In genomic region chr5:169422087-169422486, GRCh38 we compare ENCODE assay signal across 29 cellular contexts.
"Had no signal": no experiment of that assay in that cellular context is flagged by ENCODE, and none has a peak within 500 bp of the region (broad histone marks: within the 10 kb centered on the region; RNA-seq: fewer than 3 reads in every experiment).

No MANE protein-coding gene starts in this region.

- H3K4me3 ChIP-seq: breast epithelium, cardiac muscle cell, colonic mucosa had no signal

- H3K4me3 Mint-ChIP-seq: activated CD4-positive, alpha-beta memory T cell treated with anti-CD3 and anti-CD28 coated beads, Interleukin-2, amount 10 ng/mL, durations not matched to agents 7 days and 5 days; activated CD4-positive, alpha-beta T cell treated with anti-CD3 and anti-CD28 coated beads, Interleukin-2, amount 10 ng/mL, durations not matched to agents 7 days and 5 days; activated naive CD4-positive, alpha-beta T cell treated with anti-CD3 and anti-CD28 coated beads, Interleukin-2, amount 10 ng/mL, durations not matched to agents 7 days and 5 days; activated T-cell treated with anti-CD3 and anti-CD28 coated beads, Interleukin-2, amount 50 U/mL, for 24 hours; activated T-cell treated with anti-CD3 and anti-CD28 coated beads, Interleukin-2, amount 50 U/mL, for 72 hours; brain; T-helper 17 cell; T-helper 2 cell treated with Interferon-gamma antibody and Interleukin-4, amounts not matched to agents 5 μg/mL and 100 μg/mL, for 36 hours had no signal

- H3K9me3 ChIP-seq: breast epithelium, colonic mucosa had no signal

- H3K27me3 Mint-ChIP-seq: activated CD4-positive, alpha-beta memory T cell treated with anti-CD3 and anti-CD28 coated beads, Interleukin-2, amount 10 ng/mL, durations not matched to agents 7 days and 5 days had no signal

- H3K4me1 ChIP-seq: breast epithelium, colonic mucosa had no signal

- ATAC-seq: activated naive CD4-positive, alpha-beta T cell treated with anti-CD3 and anti-CD28 coated beads, Interleukin-2, amount 50 U/mL, for 72 hours; activated T-cell treated with anti-CD3 and anti-CD28 coated beads, Interleukin-2, amount 50 U/mL, for 72 hours; esophagus mucosa; T-helper 17 cell had no signal

- H3K9me3 Mint-ChIP-seq: activated CD4-positive, alpha-beta memory T cell treated with anti-CD3 and anti-CD28 coated beads, Interleukin-2, amount 10 ng/mL, durations not matched to agents 7 days and 5 days; activated CD4-positive, alpha-beta T cell treated with anti-CD3 and anti-CD28 coated beads, Interleukin-2, amount 10 ng/mL, durations not matched to agents 7 days and 5 days; activated naive CD4-positive, alpha-beta T cell treated with anti-CD3 and anti-CD28 coated beads, Interleukin-2, amount 10 ng/mL, durations not matched to agents 7 days and 5 days; activated naive CD4-positive, alpha-beta T cell treated with anti-CD3 and anti-CD28 coated beads, Interleukin-2, amount 50 U/mL, for 72 hours; activated T-cell treated with anti-CD3 and anti-CD28 coated beads, Interleukin-2, amount 50 U/mL, for 24 hours; activated T-cell treated with anti-CD3 and anti-CD28 coated beads, Interleukin-2, amount 50 U/mL, for 72 hours; T-helper 2 cell treated with Interferon-gamma antibody and Interleukin-4, amounts not matched to agents 5 μg/mL and 100 μg/mL, for 36 hours had no signal

- H3K27ac ChIP-seq: breast epithelium, cardiac muscle cell, colonic mucosa had no signal

- H3K27ac Mint-ChIP-seq: activated CD4-positive, alpha-beta memory T cell treated with anti-CD3 and anti-CD28 coated beads, Interleukin-2, amount 10 ng/mL, durations not matched to agents 7 days and 5 days; activated CD4-positive, alpha-beta T cell treated with anti-CD3 and anti-CD28 coated beads, Interleukin-2, amount 10 ng/mL, durations not matched to agents 7 days and 5 days; activated naive CD4-positive, alpha-beta T cell treated with anti-CD3 and anti-CD28 coated beads, Interleukin-2, amount 10 ng/mL, durations not matched to agents 7 days and 5 days; activated naive CD4-positive, alpha-beta T cell treated with anti-CD3 and anti-CD28 coated beads, Interleukin-2, amount 50 U/mL, for 72 hours; activated T-cell treated with anti-CD3 and anti-CD28 coated beads, Interleukin-2, amount 50 U/mL, for 24 hours; activated T-cell treated with anti-CD3 and anti-CD28 coated beads, Interleukin-2, amount 50 U/mL, for 72 hours; brain; T-helper 17 cell; T-helper 2 cell treated with Interferon-gamma antibody and Interleukin-4, amounts not matched to agents 5 μg/mL and 100 μg/mL, for 36 hours had no signal

- H3K36me3 Mint-ChIP-seq: activated naive CD4-positive, alpha-beta T cell treated with anti-CD3 and anti-CD28 coated beads, Interleukin-2, amount 10 ng/mL, durations not matched to agents 7 days and 5 days; activated naive CD4-positive, alpha-beta T cell treated with anti-CD3 and anti-CD28 coated beads, Interleukin-2, amount 50 U/mL, for 72 hours; brain had no signal

- H3K36me3 ChIP-seq: breast epithelium, cardiac muscle cell, colonic mucosa had no signal

- FAIRE-seq: frontal cortex had no signal

- DNase-seq: activated CD4-positive, alpha-beta memory T cell treated with anti-CD3 and anti-CD28 coated beads, Interleukin-2, amount 10 ng/mL, durations not matched to agents 7 days and 5 days; activated CD4-positive, alpha-beta T cell treated with anti-CD3 and anti-CD28 coated beads for 4 hours; activated CD4-positive, alpha-beta T cell treated with anti-CD3 and anti-CD28 coated beads, Interleukin-2, amount 10 ng/mL, durations not matched to agents 7 days and 5 days; activated CD4-positive, alpha-beta T cell treated with anti-CD3 and anti-CD28 coated beads, Interleukin-2, amount 50 U/mL, for 4 hours; activated CD4-positive, CD25-positive, alpha-beta regulatory T cell; activated CD4-positive, CD25-positive, alpha-beta regulatory T cell treated with anti-CD3 and anti-CD28 coated beads, Interleukin-2, amount 50 U/mL, for 72 hours; activated CD8-positive, alpha-beta memory T cell treated with anti-CD3 and anti-CD28 coated beads, Interleukin-2, amount 50 U/mL, for 48 hours; activated gamma-delta T cell; activated naive CD4-positive, alpha-beta T cell; activated naive CD4-positive, alpha-beta T cell treated with anti-CD3 and anti-CD28 coated beads, Interleukin-2, amount 10 ng/mL, durations not matched to agents 7 days and 5 days; activated T-cell treated with anti-CD3 and anti-CD28 coated beads for 4 hours; activated T-cell treated with anti-CD3 and anti-CD28 coated beads, Interleukin-2, amount 50 U/mL, for 24 hours; activated T-cell treated with anti-CD3 and anti-CD28 coated beads, Interleukin-2, amount 50 U/mL, for 72 hours; amniotic stem cell; anterior cingulate cortex; central memory CD4-positive, alpha-beta T cell; cerebellar nuclear complex; colonic mucosa; effector CD8-positive, alpha-beta T cell; head of caudate nucleus; hippocampal formation; T-helper 17 cell had no signal

- H3K27me3 ChIP-seq: breast epithelium, cardiac muscle cell, colonic mucosa had no signal

- H3K4me1 Mint-ChIP-seq: activated CD4-positive, alpha-beta memory T cell treated with anti-CD3 and anti-CD28 coated beads, Interleukin-2, amount 10 ng/mL, durations not matched to agents 7 days and 5 days; activated CD4-positive, alpha-beta T cell treated with anti-CD3 and anti-CD28 coated beads, Interleukin-2, amount 10 ng/mL, durations not matched to agents 7 days and 5 days; activated naive CD4-positive, alpha-beta T cell treated with anti-CD3 and anti-CD28 coated beads, Interleukin-2, amount 10 ng/mL, durations not matched to agents 7 days and 5 days; T-helper 17 cell had no signal
